In the genomic region with DNA sequence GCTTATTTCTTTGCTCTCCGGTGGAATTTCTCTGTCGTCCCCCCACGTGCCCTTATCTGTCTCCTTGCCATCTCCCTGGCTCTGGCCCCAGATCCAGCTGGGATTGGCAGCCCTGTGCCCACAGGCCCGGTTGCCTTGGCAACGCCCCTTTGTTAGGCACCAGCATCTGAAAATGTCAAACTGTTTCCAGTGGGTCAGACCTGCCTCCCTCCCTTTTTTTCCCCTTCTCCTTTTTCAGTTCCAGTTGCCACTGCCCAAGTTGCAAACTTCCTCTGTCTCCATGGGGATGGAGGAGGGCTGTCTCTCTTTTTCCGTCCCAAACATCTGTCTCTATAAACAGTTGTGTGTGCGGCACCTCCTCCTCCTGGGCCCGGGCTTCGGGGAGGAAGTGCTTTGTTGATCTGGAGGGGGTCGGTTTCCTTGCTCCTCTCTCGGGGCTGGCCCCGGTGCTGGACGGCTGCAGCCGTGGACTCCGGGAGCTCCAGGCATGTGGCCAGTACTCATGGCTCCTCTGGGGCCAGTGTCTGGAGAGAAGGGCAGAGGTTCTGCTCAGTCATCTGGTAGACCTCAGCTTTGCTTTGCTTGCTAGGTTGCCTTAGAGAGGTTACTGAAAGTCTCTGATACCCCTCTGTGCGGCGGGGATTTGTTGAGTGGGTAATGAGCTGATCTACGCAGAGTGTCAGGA, we compare ENCODE assay signal across 8 cellular contexts. TPM values are rescaled to one million over a fixed set of nuclear protein-coding genes. Genes with fewer than 3 reads are reported as not detected.
A peak's percentile ranks its signal among the peaks of the same experiment; 100 is the strongest.
DNase-seq lines count a peak whose midpoint lies in the region; ATAC-seq and TF ChIP-seq lines count a peak whose summit lies in the region.

No MANE protein-coding gene starts in this region.

- no TSS peak for BruUV-seq in A673 (replicated peaks; lab: Mats Ljungman, UMichigan)

- intact Hi-C loops in A673 (cut with micrococcal nuclease; ENCODE audit: unreplicated experiment) (no loop called here), thyroid gland (cut with DNase I) (no loop called here)

- DNase-seq in A673 (ENCODE audit: low spot score), result peak; percentile 50
- DNase-seq in GM19238 (ENCODE audit: insufficient read length, low spot score), result peak; percentile 31
- DNase-seq in SK-N-MC (ENCODE audit: low read depth, low spot score), result no peak
- DNase-seq in mesenchymal stem cell, result peak; percentile 98
- DNase-seq in thyroid gland, result peak; percentile 43 to 48

- no peak overlapping the region for H3K27ac ChIP-seq in A673 (ENCODE audit: low read depth, low read length, poor library complexity, severe bottlenecking)
- peak overlapping the region; percentile 56; the same call in 1 of the 2 replicates for H3K27ac ChIP-seq in SK-N-MC
- H3K27ac ChIP-seq in ectodermal cell (ENCODE audit: insufficient read depth, low read depth, low read length, poor library complexity, severe bottlenecking), result peak overlapping the region; percentile 57
- peak overlapping the region; percentile 12 for H3K27ac ChIP-seq in mesenchymal stem cell (ENCODE audit: low read length, poor library complexity, severe bottlenecking)
- peak overlapping the region; percentile 2 to 76 (median 70) for H3K27ac ChIP-seq in thyroid gland

- no peak for TF ChIP-seq CTCF in A673 (conservative IDR thresholded peaks at IDR 0.05; ENCODE audit: low read depth, low read length)
- TF ChIP-seq CTCF in thyroid gland (IDR thresholded peaks at IDR 0.05), result no peak

- peak overlapping the region; percentile 36 for H2AFZ ChIP-seq in mesenchymal stem cell (ENCODE audit: low read depth, low read length)

- H3K36me3 ChIP-seq in A673 (ENCODE audit: insufficient read depth, low read length, poor library complexity, severe bottlenecking) (no peaks in the 10 kb centered on the region), SK-N-MC (ENCODE audit: insufficient read depth, low read length) (no peaks in the 10 kb centered on the region), ectodermal cell (ENCODE audit: control insufficient read depth, insufficient read depth, low read length) (no peaks in the 10 kb centered on the region), mesenchymal stem cell (ENCODE audit: control insufficient read depth in 1 of 2, insufficient read depth in 2 of 2, low read depth in 1 of 2, low read length in 2 of 2) (no peaks in the 10 kb centered on the region), thyroid gland (no peaks in the 10 kb centered on the region)

- 34 to 40% methylated on average over 18 of the region's 18 CpGs for WGBS in ectodermal cell, 2 experiments
- 21% methylated on average over 17 of the region's 18 CpGs for WGBS in mesenchymal stem cell
- WGBS in thyroid gland, 2 donors, result 19 to 21% methylated on average over 16 to 18 of the region's 18 CpGs

- no peak for TF ChIP-seq POLR2A in thyroid gland (IDR thresholded peaks at IDR 0.05)

- H3K4ac ChIP-seq in mesenchymal stem cell (ENCODE audit: low read depth in 1 of 2, low read length in 2 of 2), result peak overlapping the region; percentile 88 to 95

- no peak overlapping the region for H3K9ac ChIP-seq in SK-N-MC (ENCODE audit: insufficient read length)
- peak overlapping the region; percentile 89 for H3K9ac ChIP-seq in mesenchymal stem cell (ENCODE audit: low read length)

- H4K91ac ChIP-seq in mesenchymal stem cell (ENCODE audit: low read length), result peak overlapping the region; percentile 96

- H3K4me3 ChIP-seq in A673 (ENCODE audit: low read depth, low read length, poor library complexity, severe bottlenecking) (no peak overlapping the region), SK-N-MC (peak overlapping the region; percentile 49), ectodermal cell (ENCODE audit: insufficient read depth, low read depth, low read length) (no peak overlapping the region), mesenchymal stem cell (ENCODE audit: insufficient read depth in 1 of 2, low read depth in 1 of 2, low read length in 2 of 2) (peak overlapping the region in 1 of 2 experiments; percentile 64), thyroid gland (replicated peaks in 1 of 3) (no peak overlapping the region)

- peak overlapping the region; percentile 94 to 96 for H3K18ac ChIP-seq in mesenchymal stem cell (ENCODE audit: low read depth in 1 of 2, low read length in 2 of 2)

- peak overlapping the region in 1 of 2 experiments; percentile 66 for H3K14ac ChIP-seq in mesenchymal stem cell (ENCODE audit: low read length in 2 of 2)

- no peaks in the 10 kb centered on the region for H3K9me3 ChIP-seq in A673 (ENCODE audit: low read depth, low read length, poor library complexity, severe bottlenecking)
- no peaks in the 10 kb centered on the region for H3K9me3 ChIP-seq in SK-N-MC (ENCODE audit: low read depth, low read length)
- no peaks in the 10 kb centered on the region for H3K9me3 ChIP-seq in ectodermal cell (ENCODE audit: control insufficient read depth, low read length)
- H3K9me3 ChIP-seq in mesenchymal stem cell (ENCODE audit: control insufficient read depth, low read length), result no peaks in the 10 kb centered on the region
- no peaks in the 10 kb centered on the region for H3K9me3 ChIP-seq in thyroid gland

- no peak for ATAC-seq in GM21825 (IDR thresholded peaks at IDR 0.05; ENCODE audit: unreplicated experiment)
- no peak for ATAC-seq in GM21528 (IDR thresholded peaks at IDR 0.05; ENCODE audit: low FRiP score, unreplicated experiment)

- no peak overlapping the region for H3K23ac ChIP-seq in mesenchymal stem cell (ENCODE audit: low read length in 2 of 2)

- POLR2A ChIA-PET in A673 (lab: Charles Lee; ENCODE audit: low non-redundant PET), result no interaction called here

- peak overlapping the region; percentile 87 to 100 for H2BK12ac ChIP-seq in mesenchymal stem cell (ENCODE audit: low read length in 2 of 2)

- peak overlapping the region; percentile 13 for H3K4me2 ChIP-seq in mesenchymal stem cell (ENCODE audit: low read length, poor library complexity, severe bottlenecking)

- H2AK5ac ChIP-seq in mesenchymal stem cell (ENCODE audit: low read length, severe bottlenecking), result no peak overlapping the region

- CTCF ChIA-PET in A673 (lab: Charles Lee), result no interaction called here

- H3K27me3 ChIP-seq in A673 (replicated peaks; ENCODE audit: insufficient read depth, low read depth, low read length, poor library complexity), result no peaks in the 10 kb centered on the region
- no peaks in the 10 kb centered on the region for H3K27me3 ChIP-seq in ectodermal cell (ENCODE audit: control insufficient read depth, insufficient read depth, low read length, poor library complexity, severe bottlenecking)
- H3K27me3 ChIP-seq in mesenchymal stem cell (ENCODE audit: control insufficient read depth in 1 of 2, insufficient read depth in 1 of 2, low read length in 2 of 2), result no peaks in the 10 kb centered on the region
- H3K27me3 ChIP-seq in thyroid gland, result no peaks in the 10 kb centered on the region

- H4K8ac ChIP-seq in mesenchymal stem cell (ENCODE audit: low read length), result peak overlapping the region; percentile 82

- peak overlapping the region; percentile 96 for H2BK120ac ChIP-seq in mesenchymal stem cell (ENCODE audit: low read depth, low read length)

- no peak overlapping the region for H2BK5ac ChIP-seq in mesenchymal stem cell (ENCODE audit: low read depth, low read length, poor library complexity, severe bottlenecking)

- H3K79me1 ChIP-seq in mesenchymal stem cell (replicated peaks; ENCODE audit: low read length, poor library complexity, severe bottlenecking), result no peaks in the 10 kb centered on the region

- peak overlapping the region; percentile 4 for H2BK15ac ChIP-seq in mesenchymal stem cell (ENCODE audit: low read depth, poor library complexity, severe bottlenecking)

- H3K4me1 ChIP-seq in A673 (ENCODE audit: insufficient read depth, low read length, poor library complexity, severe bottlenecking), result peaks cover 9% of the 10 kb centered on the region
- peaks cover 32% of the 10 kb centered on the region for H3K4me1 ChIP-seq in ectodermal cell (ENCODE audit: control insufficient read depth, insufficient read depth, low read length)
- peaks cover 28% of the 10 kb centered on the region for H3K4me1 ChIP-seq in mesenchymal stem cell (ENCODE audit: control insufficient read depth, insufficient read depth, low read depth, low read length)
- H3K4me1 ChIP-seq in thyroid gland, result peaks cover 0 to 42% of the 10 kb centered on the region in 2 donors

RNA-seq across cellular contexts. Expression of a gene that starts 35.3 kb away (rescaled TPM):
- total RNA-seq in A673 (2021) (7.2 and 9.5 TPM in 2 replicates), thyroid gland (100 to 1,000 TPM in 1 of 4 donors, 10 to 100 TPM in 2, 1 to 10 TPM in 1; 9.2 to 110 (median 33.3) TPM)
- polyA plus RNA-seq in ectodermal cell (2013, experiment 1 of 4), result 12.9 TPM
- 13.9 TPM for polyA plus RNA-seq in ectodermal cell (2013, experiment 2 of 4)
- 9.9 TPM for polyA plus RNA-seq in ectodermal cell (2013, experiment 3 of 4)
- 10.9 TPM for polyA plus RNA-seq in ectodermal cell (2013, experiment 4 of 4)
- polyA plus RNA-seq in mesenchymal stem cell (2013, experiment 1 of 2), result 64.5 TPM
- polyA plus RNA-seq in mesenchymal stem cell (2013, experiment 2 of 2), result 62.3 TPM

RNA-seq across cellular contexts. Expression of a gene that starts 53.9 kb away (rescaled TPM):
- 42.5 and 44.2 TPM in 2 replicates for total RNA-seq in A673 (2021)
- 52.4 TPM for polyA plus RNA-seq in ectodermal cell (2013, experiment 1 of 4)
- 50.4 TPM for polyA plus RNA-seq in ectodermal cell (2013, experiment 2 of 4)
- 33.8 TPM for polyA plus RNA-seq in ectodermal cell (2013, experiment 3 of 4)
- polyA plus RNA-seq in ectodermal cell (2013, experiment 4 of 4), result 36.0 TPM
- polyA plus RNA-seq in mesenchymal stem cell (2013, experiment 1 of 2), result 21.8 TPM
- 22.1 TPM for polyA plus RNA-seq in mesenchymal stem cell (2013, experiment 2 of 2)
- total RNA-seq in thyroid gland, result 10 to 100 TPM; 41.2 to 87.2 (median 69.1) TPM
